In the genomic region with DNA sequence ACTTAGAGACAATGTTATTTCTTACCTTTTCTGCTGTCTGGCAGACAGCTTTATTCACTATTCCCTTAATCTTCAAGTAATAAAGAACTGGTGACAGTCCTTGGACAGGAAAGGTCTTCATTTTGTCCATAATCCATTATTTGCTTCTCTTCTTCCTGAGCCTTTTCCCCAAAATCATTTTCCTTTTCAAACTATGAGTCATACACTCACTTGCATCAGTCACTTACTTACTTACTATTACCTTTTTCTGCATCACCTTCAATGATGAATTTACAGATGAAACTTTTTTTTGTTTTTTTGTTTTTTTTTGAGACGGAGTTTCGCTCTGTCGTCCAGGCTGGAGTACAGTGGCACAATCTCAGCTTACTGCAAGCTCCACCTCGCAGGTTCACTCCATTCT, we compare ENCODE assay signal across 24 cellular contexts. TPM values are rescaled to one million over a fixed set of nuclear protein-coding genes. Genes with fewer than 3 reads are reported as not detected.
DNase-seq lines count a peak whose midpoint lies in the region; ATAC-seq and TF ChIP-seq lines count a peak whose summit lies in the region.
"Had no signal": no experiment of that assay in that cellular context is flagged by ENCODE, and none has a peak within 500 bp of the region (broad histone marks: within the 10 kb centered on the region; RNA-seq: fewer than 3 reads in every experiment).

No MANE protein-coding gene starts in this region.

- DNase-seq in T-helper 2 cell treated with Interferon-gamma antibody and Interleukin-4, amounts not matched to agents 5 μg/mL and 100 μg/mL, for 36 hours (ENCODE audit: low spot score) = no peak
- DNase-seq in T-helper 2 cell (no peak), IMR-90 (no peak), foreskin keratinocyte (no peak), osteocyte (ENCODE audit: extremely low spot score, unreplicated experiment) (no peak), midbrain (lab: John Stamatoyannopoulos, UW) (no peak), NAMALWA (ENCODE audit: low spot score) (no peak), endodermal cell (no peak)
- DNase-seq: AML-193; C1 segment of cervical spinal cord; CD8-positive, alpha-beta T cell; DND-41; H7; KG1; NCI-H1105 treated with DMSO at 0.1 percent for 48 hours; NCI-H2081 treated with DMSO at 0.1 percent for 48 hours; NCI-H2171 treated with DMSO at 0.1 percent for 48 hours; NCI-H524 treated with DMSO at 0.1 percent for 48 hours; NCI-H82; OCI-M1 had no signal

- H2BK20ac ChIP-seq in IMR-90 (ENCODE audit: low read depth, low read length) = no peak overlapping the region

- 0 out of 2 replicates have a peak overlapping the region, but pooled peaks have one; percentile 28 for H3K56ac ChIP-seq in IMR-90 (ENCODE audit: extremely low read depth, insufficient read depth, low read length)

- intact Hi-C loops in IMR-90 (cut with micrococcal nuclease) = no loop called here

- H4K5ac ChIP-seq in IMR-90 (ENCODE audit: low read depth, low read length) = no peak overlapping the region

- in situ Hi-C loops in IMR-90 (cut with MboI; ENCODE audit: low sequenced_read_pairs) = no loop called here

- H3K4ac ChIP-seq in IMR-90 (ENCODE audit: low read depth, low read length) = no peak overlapping the region

- no peak overlapping the region for H2BK5ac ChIP-seq in IMR-90 (ENCODE audit: low read depth, low read length, poor library complexity, severe bottlenecking)

- H3K9me1 ChIP-seq in IMR-90 (ENCODE audit: insufficient read depth, low read length) = peaks cover 3% of the 10 kb centered on the region

- ATAC-seq in IMR-90 (ENCODE audit: low read depth) = no peak
- ATAC-seq in foreskin keratinocyte = peak; percentile 39
- ATAC-seq: CD8-positive, alpha-beta T cell; HepG2; Right ventricle myocardium inferior had no signal

- H4K20me1 ChIP-seq in IMR-90 (ENCODE audit: insufficient read depth, low read length) = no peaks in the 10 kb centered on the region

- H3K4me3 ChIP-seq in IMR-90 (ENCODE audit: insufficient read depth, low read depth, low read length) (no peak overlapping the region), endodermal cell (ENCODE audit: low read length) (no peak overlapping the region)

- H3K27me3 Mint-ChIP-seq in T-helper 2 cell treated with Interferon-gamma antibody and Interleukin-4, amounts not matched to agents 5 μg/mL and 100 μg/mL, for 36 hours (ENCODE audit: low read depth) = no peaks in the 10 kb centered on the region
- H3K27me3 Mint-ChIP-seq in osteocyte (ENCODE audit: unreplicated experiment) = no peaks in the 10 kb centered on the region
- H3K27me3 Mint-ChIP-seq in endodermal cell (ENCODE audit: insufficient read depth) = no peaks in the 10 kb centered on the region

- H3K4me2 ChIP-seq in IMR-90 (ENCODE audit: low read depth, low read length) = no peak overlapping the region

- no peak overlapping the region for H3K23ac ChIP-seq in IMR-90 (ENCODE audit: low read depth, low read length)

- no peak overlapping the region for H2BK15ac ChIP-seq in IMR-90 (ENCODE audit: low read depth, low read length)

- H3K4me1 ChIP-seq in IMR-90 (ENCODE audit: control insufficient read depth, insufficient read depth, low read length) (no peaks in the 10 kb centered on the region; the same call in 1 of the 2 replicates), foreskin keratinocyte (peaks cover 5% of the 10 kb centered on the region), endodermal cell (ENCODE audit: control insufficient read depth, insufficient read depth, low read length) (no peaks in the 10 kb centered on the region)

- no peak overlapping the region for H2AFZ ChIP-seq in IMR-90 (replicated peaks; ENCODE audit: low read length, poor library complexity)

- no peak for TF ChIP-seq RAD21 in IMR-90 (IDR thresholded peaks at IDR 0.05; ENCODE audit: low read length)

- no peak overlapping the region for H4K8ac ChIP-seq in IMR-90 (ENCODE audit: low read depth in 2 of 2, low read length in 2 of 2)

- H3K9me3 ChIP-seq in IMR-90 (ENCODE audit: control insufficient read depth, insufficient read depth, low read length) = no peaks in the 10 kb centered on the region
- no peaks in the 10 kb centered on the region for H3K9me3 ChIP-seq in endodermal cell (ENCODE audit: control insufficient read depth, low read length)

- POLR2A ChIA-PET in IMR-90 (lab: Charles Lee; ENCODE audit: unreplicated experiment) = no interaction called here

- H3K14ac ChIP-seq in IMR-90 (replicated peaks; ENCODE audit: low read depth, low read length) = no peak overlapping the region

- TF ChIP-seq CTCF in IMR-90 (conservative IDR thresholded peaks at IDR 0.05; ENCODE audit: low read depth, low read length) (no peak), foreskin keratinocyte (conservative IDR thresholded peaks at IDR 0.05) (no peak), osteocyte (IDR thresholded peaks at IDR 0.05) (no peak), endodermal cell (conservative IDR thresholded peaks at IDR 0.05) (no peak)

- H3K18ac ChIP-seq in IMR-90 (ENCODE audit: low read depth, low read length) = no peak overlapping the region

- no peak overlapping the region for H4K91ac ChIP-seq in IMR-90 (ENCODE audit: insufficient read depth, low read depth, low read length)

- H3K27ac Mint-ChIP-seq in T-helper 2 cell treated with Interferon-gamma antibody and Interleukin-4, amounts not matched to agents 5 μg/mL and 100 μg/mL, for 36 hours = peak overlapping the region; percentile 22
- H3K27ac Mint-ChIP-seq in osteocyte (ENCODE audit: unreplicated experiment) = peak overlapping the region; percentile 28
- H3K27ac Mint-ChIP-seq in endodermal cell = no peak overlapping the region
- H3K27ac Mint-ChIP-seq: CD8-positive, alpha-beta T cell had no signal

- no peak overlapping the region for H3K4me3 Mint-ChIP-seq in T-helper 2 cell treated with Interferon-gamma antibody and Interleukin-4, amounts not matched to agents 5 μg/mL and 100 μg/mL, for 36 hours
- H3K4me3 Mint-ChIP-seq in osteocyte (ENCODE audit: unreplicated experiment) (no peak overlapping the region), endodermal cell (no peak overlapping the region)
- H3K4me3 Mint-ChIP-seq: CD8-positive, alpha-beta T cell had no signal

- H3K4me1 Mint-ChIP-seq in T-helper 2 cell treated with Interferon-gamma antibody and Interleukin-4, amounts not matched to agents 5 μg/mL and 100 μg/mL, for 36 hours (ENCODE audit: low read depth) = peaks cover 7% of the 10 kb centered on the region
- peaks cover 13% of the 10 kb centered on the region for H3K4me1 Mint-ChIP-seq in osteocyte (ENCODE audit: unreplicated experiment)
- H3K4me1 Mint-ChIP-seq in endodermal cell = no peaks in the 10 kb centered on the region

- dilution Hi-C loops in IMR-90 (cut with HindIII; ENCODE audit: low sequenced_read_pairs, unreplicated experiment) = no loop called here

- no peak for TF ChIP-seq POLR2A in IMR-90 (IDR thresholded peaks at IDR 0.05; ENCODE audit: low read depth, low read length)

- H3K27me3 ChIP-seq in IMR-90 (ENCODE audit: control insufficient read depth, insufficient read depth, low read length) (no peaks in the 10 kb centered on the region), foreskin keratinocyte (no peaks in the 10 kb centered on the region), endodermal cell (ENCODE audit: control insufficient read depth, insufficient read depth, low read length, poor library complexity, severe bottlenecking) (no peaks in the 10 kb centered on the region)

- H3K9ac ChIP-seq in IMR-90 (ENCODE audit: low read depth, low read length) = no peak overlapping the region
- H3K9ac ChIP-seq in endodermal cell (ENCODE audit: extremely low read depth, low read length, poor library complexity, severe bottlenecking) = no peak overlapping the region

- no peak overlapping the region for H2AK5ac ChIP-seq in IMR-90 (ENCODE audit: low read depth, low read length)

- H2AK9ac ChIP-seq in IMR-90 (replicated peaks; ENCODE audit: low read depth, low read length, poor library complexity) = no peak overlapping the region

- peaks cover 11% of the 10 kb centered on the region for H3K36me3 Mint-ChIP-seq in T-helper 2 cell treated with Interferon-gamma antibody and Interleukin-4, amounts not matched to agents 5 μg/mL and 100 μg/mL, for 36 hours (ENCODE audit: low read depth)
- H3K36me3 Mint-ChIP-seq in osteocyte (ENCODE audit: unreplicated experiment) = peaks cover 13% of the 10 kb centered on the region
- peaks cover 12% of the 10 kb centered on the region for H3K36me3 Mint-ChIP-seq in endodermal cell (ENCODE audit: low read depth)

- H3K79me1 ChIP-seq in IMR-90 (ENCODE audit: low read depth in 1 of 2, low read length in 2 of 2) = peaks cover 22 to 31% of the 10 kb centered on the region in 2 experiments

- WGBS in IMR-90 (ENCODE audit: extremely low coverage in 2 of 2, insufficient read length in 1 of 2), 2 experiments = no CpG with 5 or more reads among the region's 4 CpGs
- WGBS in endodermal cell (ENCODE audit: insufficient coverage in 1 of 2, insufficient read length in 1 of 2), 2 experiments = 93 to 95% methylated on average over 4 of the region's 4 CpGs

- no peaks in the 10 kb centered on the region for H3K9me3 Mint-ChIP-seq in T-helper 2 cell treated with Interferon-gamma antibody and Interleukin-4, amounts not matched to agents 5 μg/mL and 100 μg/mL, for 36 hours
- H3K9me3 Mint-ChIP-seq in osteocyte (ENCODE audit: unreplicated experiment) (no peaks in the 10 kb centered on the region), endodermal cell (no peaks in the 10 kb centered on the region)
- H3K9me3 Mint-ChIP-seq: CD8-positive, alpha-beta T cell had no signal

- H3K27ac ChIP-seq in IMR-90 (ENCODE audit: insufficient read depth, low read length) (no peak overlapping the region), foreskin keratinocyte (no peak overlapping the region), endodermal cell (ENCODE audit: low read depth, low read length) (no peak overlapping the region)
- H3K27ac ChIP-seq: 22Rv1, HL-60 had no signal

- no peak overlapping the region for H2BK120ac ChIP-seq in IMR-90 (ENCODE audit: low read depth, low read length)

- BruUV-seq in IMR-90 (replicated peaks; lab: Mats Ljungman, UMichigan) = no TSS peak

- CTCF ChIA-PET in IMR-90 (lab: Yijun Ruan, JAX) = no interaction called here

- H3K36me3 ChIP-seq in IMR-90 (ENCODE audit: control insufficient read depth, insufficient read depth, low read length) (peaks cover 3% of the 10 kb centered on the region), endodermal cell (ENCODE audit: control insufficient read depth, insufficient read depth, low read length) (peaks cover 14% of the 10 kb centered on the region)

RNA-seq across cellular contexts. Expression of a gene that starts 9.5 kb away (rescaled TPM):
- total RNA-seq in IMR-90 (2012; rRNA removed) (24.4 and 30.5 TPM in 2 replicates), foreskin keratinocyte (10.2 and 11.5 TPM in 2 replicates), osteocyte (13.1 and 16.3 TPM in 2 replicates), endodermal cell (10 to 100 TPM; 17.1 to 20.4 TPM)
- polyA plus RNA-seq in IMR-90 (2012; rRNA removed) (5.3 and 6.5 TPM in 2 replicates), foreskin keratinocyte (3.9 and 4.6 TPM in 2 replicates)
- 2.0 and 4.9 TPM in 2 replicates for polyA plus RNA-seq in IMR-90 (2012; cell fraction: cytosol; rRNA removed)
- polyA plus RNA-seq in IMR-90 (2012; cell fraction: nucleus; rRNA removed; ENCODE audit: low replicate concordance) = 1.7 and 10.9 TPM in 2 replicates
- 10.7 TPM for polyA plus RNA-seq in endodermal cell (2013, experiment 1 of 2)
- polyA plus RNA-seq in endodermal cell (2013, experiment 2 of 2) = 13.1 TPM

RNA-seq across cellular contexts. Expression of a gene that starts 9.8 kb away (rescaled TPM):
- total RNA-seq in IMR-90 (2012; rRNA removed) (24.4 and 37.2 TPM in 2 replicates), foreskin keratinocyte (13.9 and 16.8 TPM in 2 replicates), osteocyte (3.9 and 4.2 TPM in 2 replicates), endodermal cell (10 to 100 TPM; 17.7 to 24.4 TPM)
- polyA plus RNA-seq in IMR-90 (2012; rRNA removed) (7.6 and 8.9 TPM in 2 replicates), foreskin keratinocyte (3.3 and 5.1 TPM in 2 replicates)
- 0.57 and 1.2 TPM in 2 replicates for polyA plus RNA-seq in IMR-90 (2012; cell fraction: cytosol; rRNA removed)
- polyA plus RNA-seq in IMR-90 (2012; cell fraction: nucleus; rRNA removed; ENCODE audit: low replicate concordance) = 0.86 and 9.4 TPM in 2 replicates
- polyA plus RNA-seq in endodermal cell (2013, experiment 1 of 2) = 24.4 TPM
- polyA plus RNA-seq in endodermal cell (2013, experiment 2 of 2) = 29.5 TPM
